In the genomic region with DNA sequence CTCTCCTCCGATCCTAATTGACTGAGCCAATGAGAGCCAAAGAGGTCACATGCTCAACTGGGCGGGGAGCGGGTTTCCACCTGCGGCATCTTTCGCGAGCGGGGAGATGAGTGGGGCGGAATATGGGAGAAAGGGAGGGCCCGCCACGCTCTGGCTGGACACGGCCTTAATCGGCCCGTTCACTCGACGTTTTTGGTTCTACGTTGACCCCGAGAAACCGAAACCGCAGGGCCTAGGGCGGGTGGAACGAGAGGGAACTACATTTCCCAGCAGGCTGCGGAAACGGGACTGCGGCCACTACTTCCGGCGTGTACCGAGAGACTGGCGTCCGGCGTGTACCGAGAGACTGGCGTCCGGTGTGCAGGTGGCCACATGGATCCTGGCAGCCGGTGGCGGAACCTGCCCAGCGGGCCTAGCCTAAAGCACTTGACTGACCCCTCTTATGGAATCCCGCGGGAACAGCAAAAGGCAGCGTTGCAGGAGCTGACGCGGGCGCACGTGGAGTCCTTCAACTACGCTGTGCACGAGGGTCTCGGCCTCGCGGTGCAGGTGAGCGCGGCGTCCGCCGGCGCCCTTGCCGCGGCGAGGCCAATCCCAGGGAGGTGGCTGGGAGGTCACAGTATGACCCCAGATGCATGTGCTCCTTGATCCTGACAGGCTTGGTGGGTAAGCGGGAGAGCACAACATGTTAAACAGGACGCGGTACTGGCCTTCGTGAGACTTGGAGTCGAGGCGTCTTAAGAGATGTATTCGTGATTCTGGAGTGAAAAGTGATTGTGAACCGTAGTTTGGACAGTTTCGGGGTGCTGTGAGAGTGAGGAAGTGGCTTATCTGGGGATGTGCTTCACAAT, we compare ENCODE assay signal across 1 cellular context.
TF ChIP-seq lines count a peak whose summit lies in the region.

A gene with protein sequence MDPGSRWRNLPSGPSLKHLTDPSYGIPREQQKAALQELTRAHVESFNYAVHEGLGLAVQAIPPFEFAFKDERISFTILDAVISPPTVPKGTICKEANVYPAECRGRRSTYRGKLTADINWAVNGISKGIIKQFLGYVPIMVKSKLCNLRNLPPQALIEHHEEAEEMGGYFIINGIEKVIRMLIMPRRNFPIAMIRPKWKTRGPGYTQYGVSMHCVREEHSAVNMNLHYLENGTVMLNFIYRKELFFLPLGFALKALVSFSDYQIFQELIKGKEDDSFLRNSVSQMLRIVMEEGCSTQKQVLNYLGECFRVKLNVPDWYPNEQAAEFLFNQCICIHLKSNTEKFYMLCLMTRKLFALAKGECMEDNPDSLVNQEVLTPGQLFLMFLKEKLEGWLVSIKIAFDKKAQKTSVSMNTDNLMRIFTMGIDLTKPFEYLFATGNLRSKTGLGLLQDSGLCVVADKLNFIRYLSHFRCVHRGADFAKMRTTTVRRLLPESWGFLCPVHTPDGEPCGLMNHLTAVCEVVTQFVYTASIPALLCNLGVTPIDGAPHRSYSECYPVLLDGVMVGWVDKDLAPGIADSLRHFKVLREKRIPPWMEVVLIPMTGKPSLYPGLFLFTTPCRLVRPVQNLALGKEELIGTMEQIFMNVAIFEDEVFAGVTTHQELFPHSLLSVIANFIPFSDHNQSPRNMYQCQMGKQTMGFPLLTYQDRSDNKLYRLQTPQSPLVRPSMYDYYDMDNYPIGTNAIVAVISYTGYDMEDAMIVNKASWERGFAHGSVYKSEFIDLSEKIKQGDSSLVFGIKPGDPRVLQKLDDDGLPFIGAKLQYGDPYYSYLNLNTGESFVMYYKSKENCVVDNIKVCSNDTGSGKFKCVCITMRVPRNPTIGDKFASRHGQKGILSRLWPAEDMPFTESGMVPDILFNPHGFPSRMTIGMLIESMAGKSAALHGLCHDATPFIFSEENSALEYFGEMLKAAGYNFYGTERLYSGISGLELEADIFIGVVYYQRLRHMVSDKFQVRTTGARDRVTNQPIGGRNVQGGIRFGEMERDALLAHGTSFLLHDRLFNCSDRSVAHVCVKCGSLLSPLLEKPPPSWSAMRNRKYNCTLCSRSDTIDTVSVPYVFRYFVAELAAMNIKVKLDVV (plus strand): TSS at position 343 of the 851 bp plus-strand sequence. CDS start 30 bp downstream, at position 373.

TF ChIP-seq in IMR-90, 13 proteins besides CTCF, POLR2A, EP300 and RAD21 (continued from another document):
- TF ChIP-seq, protein P1, sequence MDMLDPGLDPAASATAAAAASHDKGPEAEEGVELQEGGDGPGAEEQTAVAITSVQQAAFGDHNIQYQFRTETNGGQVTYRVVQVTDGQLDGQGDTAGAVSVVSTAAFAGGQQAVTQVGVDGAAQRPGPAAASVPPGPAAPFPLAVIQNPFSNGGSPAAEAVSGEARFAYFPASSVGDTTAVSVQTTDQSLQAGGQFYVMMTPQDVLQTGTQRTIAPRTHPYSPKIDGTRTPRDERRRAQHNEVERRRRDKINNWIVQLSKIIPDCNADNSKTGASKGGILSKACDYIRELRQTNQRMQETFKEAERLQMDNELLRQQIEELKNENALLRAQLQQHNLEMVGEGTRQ (IDR thresholded peaks at IDR 0.05; ENCODE audit: low read depth, low read length): peak; percentile 87
- TF ChIP-seq SMC3 (IDR thresholded peaks at IDR 0.05; ENCODE audit: low read depth, low read length) (no peak), MXI1 (IDR thresholded peaks at IDR 0.05; ENCODE audit: borderline replicate concordance, low read depth, low read length) (peak; percentile 98), MAFK (IDR thresholded peaks at IDR 0.05; ENCODE audit: low read depth, low read length) (no peak)
